ENCODE assay signal across 8 cellular contexts in genomic region chr7:73308074-73308664, GRCh38. TPM values are rescaled to one million over a fixed set of nuclear protein-coding genes. Genes with fewer than 3 reads are reported as not detected.
DNase-seq lines count a peak whose midpoint lies in the region; ATAC-seq and TF ChIP-seq lines count a peak whose summit lies in the region.

No MANE protein-coding gene starts in this region.

- peak; percentile 51 for ATAC-seq in GM18502 (IDR thresholded peaks at IDR 0.05; ENCODE audit: poor library complexity, unreplicated experiment)
- ATAC-seq in GM21786 (IDR thresholded peaks at IDR 0.05; ENCODE audit: unreplicated experiment), result peak; percentile 30

- H3K27ac ChIP-seq in colonic mucosa (peak overlapping the region; percentile 52), mucosa of rectum (ENCODE audit: low read depth in 2 of 2, low read length in 2 of 2) (peak overlapping the region in 1 of 2 donors; percentile 38)

- peak overlapping the region; percentile 58 to 68 for H3K9ac ChIP-seq in colonic mucosa (ENCODE audit: low read depth in 2 of 2, low read length in 2 of 2)
- peak overlapping the region; percentile 60 to 63 for H3K9ac ChIP-seq in mucosa of rectum (ENCODE audit: low read depth in 1 of 2, low read length in 2 of 2)

- H3K36me3 ChIP-seq in colonic mucosa (no peaks in the 10 kb centered on the region), mucosa of rectum (ENCODE audit: control insufficient read depth in 2 of 2, insufficient read depth in 2 of 2, low read length in 2 of 2) (peaks cover 21 to 25% of the 10 kb centered on the region in 2 donors)

- no peak for TF ChIP-seq CTCF in colonic mucosa (IDR thresholded peaks at IDR 0.05)

- H3K4me3 ChIP-seq in colonic mucosa (peak overlapping the region; percentile 79), mucosa of rectum (ENCODE audit: low read length in 2 of 2) (peak overlapping the region; percentile 73 to 87)

- no peaks in the 10 kb centered on the region for H3K27me3 ChIP-seq in colonic mucosa
- no peaks in the 10 kb centered on the region for H3K27me3 ChIP-seq in mucosa of rectum (ENCODE audit: control insufficient read depth in 2 of 2, insufficient read depth in 2 of 2, low read length in 2 of 2)

- H3K4me1 ChIP-seq in colonic mucosa (peaks cover 4% of the 10 kb centered on the region), mucosa of rectum (ENCODE audit: control insufficient read depth in 2 of 2, insufficient read depth in 2 of 2, low read length in 2 of 2) (peaks cover 0 to 13% of the 10 kb centered on the region in 2 donors)

- DNase-seq in LoVo (ENCODE audit: low spot score) (peak; percentile 6), colonic mucosa (no peak), NCI-H2196 (lab: John Stamatoyannopoulos, UW; ENCODE audit: unreplicated experiment) (no peak), cerebellar cortex (ENCODE audit: low spot score) (no peak), 8988T (no peak)

- H3K9me3 ChIP-seq in colonic mucosa (no peaks in the 10 kb centered on the region), mucosa of rectum (ENCODE audit: control insufficient read depth in 2 of 2, low read length in 2 of 2) (no peaks in the 10 kb centered on the region)

- intact Hi-C loops in colonic mucosa (cut with DNase I), result no loop called here

RNA-seq across cellular contexts. Expression of gene NSUN5, which starts 0.5 kb away (rescaled TPM):
- total RNA-seq in colonic mucosa, result 10 to 100 TPM; 17.3 to 35.0 TPM

RNA-seq across cellular contexts. Expression of gene TRIM50, which starts 19.7 kb away (rescaled TPM):
- total RNA-seq in colonic mucosa, result not detected

RNA-seq across cellular contexts. Expression of gene FKBP6, which starts 19.8 kb away (rescaled TPM):
- not detected for total RNA-seq in colonic mucosa
